In the genomic region with DNA sequence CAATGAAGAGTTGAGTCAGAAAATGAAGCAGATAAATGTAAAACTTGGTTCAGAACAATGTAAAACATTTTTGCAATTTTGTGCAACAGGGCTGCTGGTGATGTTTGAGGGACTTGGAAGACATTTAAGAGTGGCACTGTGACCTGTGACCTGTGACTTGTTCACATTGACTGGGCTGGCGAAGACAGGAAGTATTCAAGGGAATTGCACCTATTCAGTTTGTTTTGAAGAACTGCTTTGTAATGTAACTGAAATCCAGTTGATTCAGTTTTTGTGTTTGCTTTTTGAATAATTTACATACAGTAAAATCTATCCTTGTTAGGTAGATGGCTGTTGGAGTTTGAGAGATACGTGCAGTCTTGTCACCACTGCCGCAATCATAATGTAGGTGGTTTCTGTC, we compare ENCODE assay signal across 29 cellular contexts. TPM values are rescaled to one million over a fixed set of nuclear protein-coding genes. Genes with fewer than 3 reads are reported as not detected.
DNase-seq lines count a peak whose midpoint lies in the region; ATAC-seq, FAIRE-seq and TF ChIP-seq lines count a peak whose summit lies in the region.
"Had no signal": no experiment of that assay in that cellular context is flagged by ENCODE, and none has a peak within 500 bp of the region (broad histone marks: within the 10 kb centered on the region; RNA-seq: fewer than 3 reads in every experiment).

No MANE protein-coding gene starts in this region.

- TF ChIP-seq CTCF in SU-DHL-6 (IDR thresholded peaks at IDR 0.05; ENCODE audit: insufficient read depth, low read length, poor library complexity, severe bottlenecking) (no peak), GM20000 (IDR thresholded peaks at IDR 0.05; ENCODE audit: extremely low read depth, missing control alignments) (no peak)

- no peak overlapping the region for H2BK5ac ChIP-seq in mesenchymal stem cell (ENCODE audit: low read depth, low read length, poor library complexity, severe bottlenecking)

- H2BK12ac ChIP-seq in mesenchymal stem cell (ENCODE audit: low read length in 2 of 2) = no peak overlapping the region

- H3K9me3 Mint-ChIP-seq in CD8-positive, alpha-beta memory T cell = no peaks in the 10 kb centered on the region
- H3K9me3 Mint-ChIP-seq: activated B cell treated with CpG ODN at 0.5 μM for 24 hours had no signal

- no peak for ATAC-seq in GM19328 (IDR thresholded peaks at IDR 0.05; ENCODE audit: unreplicated experiment)
- ATAC-seq: left lung, psoas muscle had no signal

- no peak overlapping the region for H3K23ac ChIP-seq in mesenchymal stem cell (ENCODE audit: low read length in 2 of 2)

- peak overlapping the region; percentile 39 for H4K8ac ChIP-seq in mesenchymal stem cell (ENCODE audit: low read length)

- H3K9ac ChIP-seq in SU-DHL-6 (ENCODE audit: low read length) (peak overlapping the region; percentile 30), mesenchymal stem cell (ENCODE audit: low read length) (no peak overlapping the region)

- H2BK15ac ChIP-seq in mesenchymal stem cell (ENCODE audit: low read depth, poor library complexity, severe bottlenecking) = no peak overlapping the region

- 92% methylated on average over 3 of the region's 3 CpGs for WGBS in mesenchymal stem cell

- no peak overlapping the region for H4K91ac ChIP-seq in mesenchymal stem cell (ENCODE audit: low read length)

- H3K79me2 ChIP-seq in SU-DHL-6 (ENCODE audit: insufficient read depth, low read length) = peaks cover 99% of the 10 kb centered on the region

- no peaks in the 10 kb centered on the region for H3K36me3 ChIP-seq in CD8-positive, alpha-beta memory T cell (ENCODE audit: insufficient read depth, low read length)
- H3K36me3 ChIP-seq in SU-DHL-6 (ENCODE audit: low read length) = peaks cover 5% of the 10 kb centered on the region; the same call in 1 of the 2 replicates
- H3K36me3 ChIP-seq in mesenchymal stem cell (ENCODE audit: control insufficient read depth in 1 of 2, insufficient read depth in 2 of 2, low read depth in 1 of 2, low read length in 2 of 2) = no peaks in the 10 kb centered on the region
- H3K36me3 ChIP-seq: left lung, thoracic aorta, vagina had no signal

- H3K4me3 Mint-ChIP-seq in CD8-positive, alpha-beta memory T cell = no peak overlapping the region
- H3K4me3 Mint-ChIP-seq: activated B cell treated with CpG ODN at 0.5 μM for 24 hours; stimulated activated naive CD8-positive, alpha-beta T cell treated with anti-CD3 and anti-CD28 coated beads, Interleukin-15, Interleukin-2, amounts not matched to agents 100 ng/mL and 50 ng/mL, for 24 hours had no signal

- H3K4me3 ChIP-seq in CD8-positive, alpha-beta memory T cell (ENCODE audit: low read length) = no peak overlapping the region
- H3K4me3 ChIP-seq in SU-DHL-6 (ENCODE audit: insufficient read depth, low read length, poor library complexity, severe bottlenecking) = no peak overlapping the region
- no peak overlapping the region for H3K4me3 ChIP-seq in mesenchymal stem cell (ENCODE audit: insufficient read depth in 1 of 2, low read depth in 1 of 2, low read length in 2 of 2)
- H3K4me3 ChIP-seq: hepatocyte, left lung, psoas muscle, thoracic aorta, vagina had no signal

- DNase-seq in CD8-positive, alpha-beta memory T cell = no peak
- no peak for DNase-seq in GM18507 (ENCODE audit: extremely low spot score, insufficient read length, low read depth)
- no peak for DNase-seq in mesenchymal stem cell
- DNase-seq in NCI-H128 (lab: John Stamatoyannopoulos, UW; ENCODE audit: unreplicated experiment) = no peak
- DNase-seq in GM20000 (ENCODE audit: low spot score) = no peak
- DNase-seq in activated T-cell treated with anti-CD3 and anti-CD28 coated beads, Interleukin-2, amount 50 U/mL, for 1 hour = no peak
- DNase-seq: activated B cell treated with CpG ODN at 0.5 μM for 24 hours; activated CD4-positive, alpha-beta T cell treated with anti-CD3 and anti-CD28 coated beads, Interleukin-2, amount 50 U/mL, for 4 hours; activated effector memory CD4-positive, alpha-beta T cell treated with anti-CD3 and anti-CD28 coated beads, Interleukin-2, amount 50 U/mL, for 16 hours; C1 segment of cervical spinal cord; dermis blood vessel endothelial cell; DMS79 treated with DMSO at 0.1 percent for 48 hours; GOT3; left lung; mesendoderm; NCI-H1105; NCI-H2029; NCI-H69; occipital lobe; psoas muscle; T1000 had no signal

- H2BK120ac ChIP-seq in mesenchymal stem cell (ENCODE audit: low read depth, low read length) = no peak overlapping the region

- FAIRE-seq in GM18507 (lab: Jason Lieb, UNC) = peak; percentile 60
- FAIRE-seq: frontal cortex had no signal

- H2AFZ ChIP-seq in SU-DHL-6 (ENCODE audit: low read depth, low read length, severe bottlenecking) (no peak overlapping the region), mesenchymal stem cell (ENCODE audit: low read depth, low read length) (no peak overlapping the region)
- H2AFZ ChIP-seq: hepatocyte had no signal

- H3K4me1 ChIP-seq in CD8-positive, alpha-beta memory T cell (ENCODE audit: insufficient read depth, low read length) = peaks cover 7% of the 10 kb centered on the region
- H3K4me1 ChIP-seq in mesenchymal stem cell (ENCODE audit: control insufficient read depth, insufficient read depth, low read depth, low read length) = peaks cover 3% of the 10 kb centered on the region
- H3K4me1 ChIP-seq: psoas muscle, vagina had no signal

- H3K9me3 ChIP-seq in CD8-positive, alpha-beta memory T cell (ENCODE audit: low read length) = no peaks in the 10 kb centered on the region
- H3K9me3 ChIP-seq in SU-DHL-6 (ENCODE audit: insufficient read depth, low read length) = no peaks in the 10 kb centered on the region
- H3K9me3 ChIP-seq in mesenchymal stem cell (ENCODE audit: control insufficient read depth, low read length) = no peaks in the 10 kb centered on the region
- H3K9me3 ChIP-seq: left lung, psoas muscle, thoracic aorta, vagina had no signal

- H3K9me2 ChIP-seq in SU-DHL-6 (replicated peaks; ENCODE audit: insufficient read depth, low read length) = no peaks in the 10 kb centered on the region

- peaks cover 4 to 5% (median 4%) of the 10 kb centered on the region in 3 donors for H3K36me3 Mint-ChIP-seq in CD8-positive, alpha-beta memory T cell

- CTCF ChIA-PET in CD8-positive, alpha-beta memory T cell (lab: Charles Lee) = no interaction called here

- POLR2A ChIA-PET in CD8-positive, alpha-beta memory T cell (lab: Charles Lee) = no interaction called here

- H3K4me2 ChIP-seq in SU-DHL-6 (ENCODE audit: low read depth, low read length, poor library complexity, severe bottlenecking) (peak overlapping the region; percentile 90), mesenchymal stem cell (ENCODE audit: low read length, poor library complexity, severe bottlenecking) (no peak overlapping the region)
- H3K4me2 ChIP-seq: hepatocyte had no signal

- no peak overlapping the region for H2AK5ac ChIP-seq in mesenchymal stem cell (ENCODE audit: low read length, severe bottlenecking)

- H3K79me1 ChIP-seq in mesenchymal stem cell (replicated peaks; ENCODE audit: low read length, poor library complexity, severe bottlenecking) = peaks cover 19% of the 10 kb centered on the region

- peak overlapping the region in 5 of 8 donors; percentile 14 to 61 (median 52) for H3K27ac Mint-ChIP-seq in CD8-positive, alpha-beta memory T cell
- H3K27ac Mint-ChIP-seq: activated B cell treated with CpG ODN at 0.5 μM for 24 hours; stimulated activated naive CD8-positive, alpha-beta T cell treated with anti-CD3 and anti-CD28 coated beads, Interleukin-15, Interleukin-2, amounts not matched to agents 100 ng/mL and 50 ng/mL, for 24 hours had no signal

- peaks cover 27 to 41% (median 35%) of the 10 kb centered on the region in 3 donors for H3K4me1 Mint-ChIP-seq in CD8-positive, alpha-beta memory T cell

- no peaks in the 10 kb centered on the region for H3K27me3 Mint-ChIP-seq in CD8-positive, alpha-beta memory T cell
- H3K27me3 Mint-ChIP-seq: activated B cell treated with CpG ODN at 0.5 μM for 24 hours; stimulated activated naive CD8-positive, alpha-beta T cell treated with anti-CD3 and anti-CD28 coated beads, Interleukin-15, Interleukin-2, amounts not matched to agents 100 ng/mL and 50 ng/mL, for 24 hours had no signal

- peaks cover 34% of the 10 kb centered on the region for H3F3A ChIP-seq in SU-DHL-6 (ENCODE audit: insufficient read depth)

- H3K14ac ChIP-seq in mesenchymal stem cell (ENCODE audit: low read length in 2 of 2) = no peak overlapping the region

- no peak overlapping the region for H3K4ac ChIP-seq in mesenchymal stem cell (ENCODE audit: low read depth in 1 of 2, low read length in 2 of 2)

- H3K27me3 ChIP-seq in CD8-positive, alpha-beta memory T cell (ENCODE audit: insufficient read depth, low read length, poor library complexity, severe bottlenecking) = no peaks in the 10 kb centered on the region
- H3K27me3 ChIP-seq in SU-DHL-6 (ENCODE audit: low read length) = no peaks in the 10 kb centered on the region
- H3K27me3 ChIP-seq in mesenchymal stem cell (ENCODE audit: control insufficient read depth in 1 of 2, insufficient read depth in 1 of 2, low read length in 2 of 2) = no peaks in the 10 kb centered on the region
- H3K27me3 ChIP-seq: hepatocyte, left lung, vagina had no signal

- peak overlapping the region in 1 of 2 experiments; percentile 37 for H3K18ac ChIP-seq in mesenchymal stem cell (ENCODE audit: low read depth in 1 of 2, low read length in 2 of 2)

- no peak overlapping the region for H3K27ac ChIP-seq in CD8-positive, alpha-beta memory T cell (ENCODE audit: low read depth, low read length)
- H3K27ac ChIP-seq in SU-DHL-6 (ENCODE audit: low read depth, low read length) = peak overlapping the region; percentile 98
- no peak overlapping the region for H3K27ac ChIP-seq in mesenchymal stem cell (ENCODE audit: low read length, poor library complexity, severe bottlenecking)
- H3K27ac ChIP-seq: hepatocyte, left lung, psoas muscle, thoracic aorta, vagina had no signal

- no peaks in the 10 kb centered on the region for H4K20me1 ChIP-seq in SU-DHL-6 (ENCODE audit: low read depth, low read length)

RNA-seq across cellular contexts. Expression of a gene that starts 35.4 kb away (rescaled TPM):
- total RNA-seq in CD8-positive, alpha-beta memory T cell = 10 to 100 TPM; 16.5 to 17.0 TPM
- 13.6 TPM for polyA plus RNA-seq in CD8-positive, alpha-beta memory T cell
- polyA plus RNA-seq in mesenchymal stem cell (2013, experiment 1 of 2) = 37.6 TPM
- polyA plus RNA-seq in mesenchymal stem cell (2013, experiment 2 of 2) = 36.4 TPM
- total RNA-seq: myocyte had no signal
